ENCODE assay signal across 31 cellular contexts in the genomic region with DNA sequence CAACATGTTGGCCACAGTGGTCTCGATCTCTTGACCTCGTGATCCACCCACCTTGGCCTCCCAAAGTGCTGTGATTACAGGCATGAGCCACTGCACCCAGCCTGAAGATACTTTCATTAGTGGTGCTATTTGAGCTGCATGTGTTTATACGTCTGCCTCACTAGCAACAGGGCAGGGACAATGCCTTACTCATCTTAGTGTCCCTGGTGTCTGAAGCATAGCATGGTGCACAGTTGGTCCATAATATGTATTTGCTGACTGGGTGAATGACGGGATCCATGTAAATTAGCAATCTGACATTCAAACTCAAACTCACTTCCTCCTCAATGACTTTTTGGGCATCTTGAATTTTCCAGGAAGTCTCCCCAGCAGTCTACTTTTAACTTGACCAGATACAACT. TPM values are rescaled to one million over a fixed set of nuclear protein-coding genes. Genes with fewer than 3 reads are reported as not detected.
"Had no signal": no experiment of that assay in that cellular context is flagged by ENCODE, and none has a peak within 500 bp of the region (broad histone marks: within the 10 kb centered on the region; RNA-seq: fewer than 3 reads in every experiment).

No MANE protein-coding gene starts in this region.

- FAIRE-seq: bronchial epithelial cell, RCC 7860 had no signal

- H3K9me3 ChIP-seq: MG63 had no signal

- H3K4me3 ChIP-seq: MG63, PC-9 had no signal

- H3K4me2 ChIP-seq: PC-9 had no signal

- DNase-seq: activated CD4-positive, alpha-beta memory T cell treated with anti-CD3 and anti-CD28 coated beads, Interleukin-2, amount 10 ng/mL, durations not matched to agents 7 days and 5 days; activated CD4-positive, alpha-beta T cell treated with anti-CD3 and anti-CD28 coated beads for 1 hour; activated CD4-positive, alpha-beta T cell treated with anti-CD3 and anti-CD28 coated beads for 48 hours; activated CD4-positive, CD25-positive, alpha-beta regulatory T cell; activated CD8-positive, alpha-beta memory T cell treated with anti-CD3 and anti-CD28 coated beads for 24 hours; activated CD8-positive, alpha-beta memory T cell treated with anti-CD3 and anti-CD28 coated beads, Interleukin-2, amount 10 ng/mL, durations not matched to agents 7 days and 5 days; activated CD8-positive, alpha-beta memory T cell treated with anti-CD3 and anti-CD28 coated beads, Interleukin-2, amount 50 U/mL, for 48 hours; activated effector memory CD4-positive, alpha-beta T cell treated with Interleukin-2 at 50 U/mL for 16 hours; activated naive CD4-positive, alpha-beta T cell treated with anti-CD3 and anti-CD28 coated beads, Interleukin-2, amount 10 ng/mL, durations not matched to agents 7 days and 5 days; activated naive CD8-positive, alpha-beta T cell treated with anti-CD3 and anti-CD28 coated beads, Interleukin-2, amount 50 U/mL, for 24 hours; activated T-cell treated with anti-CD3 and anti-CD28 coated beads, Interleukin-2, amount 50 U/mL, for 48 hours; Kasumi-1; KG1; MG63; NCI-H1048; NCI-H1436; NCI-H1694; NCI-H1930; NCI-H510A; NCI-H748 treated with DMSO at 0.1 percent for 48 hours; NK-92 treated with Interleukin-12 subunit alpha and Interleukin-12 subunit beta, amount 100 ng/mL, for 24 hours; PC-9; Right ventricle myocardium superior; SW 1271; T-helper 1 cell; T-helper 2 cell; T-helper 9 cell; WERI-Rb-1 had no signal

- H3K27ac ChIP-seq: PC-9, RWPE1, WERI-Rb-1 had no signal

- H3K27me3 ChIP-seq: MG63 had no signal

- H3K36me3 ChIP-seq: WERI-Rb-1 had no signal

- H2AFZ ChIP-seq: PC-9 had no signal

- ATAC-seq: activated CD8-positive, alpha-beta memory T cell treated with anti-CD3 and anti-CD28 coated beads, Interleukin-2, amount 10 ng/mL, durations not matched to agents 7 days and 5 days; activated naive CD8-positive, alpha-beta T cell treated with anti-CD3 and anti-CD28 coated beads, Interleukin-2, amount 50 U/mL, for 24 hours had no signal

RNA-seq across cellular contexts. Expression of a gene that starts 3.1 kb away (rescaled TPM):
- total RNA-seq: activated CD4-positive, alpha-beta memory T cell treated with anti-CD3 and anti-CD28 coated beads, Interleukin-2, amount 10 ng/mL, durations not matched to agents 7 days and 5 days; activated CD8-positive, alpha-beta memory T cell treated with anti-CD3 and anti-CD28 coated beads, Interleukin-2, amount 10 ng/mL, durations not matched to agents 7 days and 5 days; bronchial epithelial cell; PC-9; Right ventricle myocardium superior had no signal
